Comparison of ENCODE assay signal across 10 cellular contexts in genomic region chr9:31390352-31391025, GRCh38.
DNase-seq lines count a peak whose midpoint lies in the region; ATAC-seq and TF ChIP-seq lines count a peak whose summit lies in the region.
"Had no signal": no experiment of that assay in that cellular context is flagged by ENCODE, and none has a peak within 500 bp of the region (broad histone marks: within the 10 kb centered on the region; RNA-seq: fewer than 3 reads in every experiment).

No MANE protein-coding gene starts in this region.

- peaks cover 8 to 29% (median 13%) of the 10 kb centered on the region in 4 donors for H3K4me1 Mint-ChIP-seq in CD4-positive, CD25-positive, alpha-beta regulatory T cell
- H3K4me1 Mint-ChIP-seq in activated naive CD8-positive, alpha-beta T cell treated with anti-CD3 and anti-CD28 coated beads, Interleukin-2, amount 50 U/mL, for 24 hours, result peaks cover 9% of the 10 kb centered on the region
- H3K4me1 Mint-ChIP-seq in progenitor cell of endocrine pancreas (ENCODE audit: low read depth), result no peaks in the 10 kb centered on the region

- DNase-seq in CD4-positive, CD25-positive, alpha-beta regulatory T cell, result peak in 1 of 3 donors; percentile 7
- peak; percentile 1 for DNase-seq in activated naive CD8-positive, alpha-beta T cell treated with anti-CD3 and anti-CD28 coated beads, Interleukin-2, amount 50 U/mL, for 24 hours
- DNase-seq in progenitor cell of endocrine pancreas (ENCODE audit: low spot score, unreplicated experiment) (no peak), NCI-H187 treated with DMSO at 0.1 percent for 48 hours (lab: John Stamatoyannopoulos, UW) (no peak), KG1 (lab: John Stamatoyannopoulos, UW) (no peak), Peyer's patch (no peak)
- DNase-seq: activated naive CD4-positive, alpha-beta T cell; Calu3 had no signal

- H3K4me3 Mint-ChIP-seq in CD4-positive, CD25-positive, alpha-beta regulatory T cell, result peak overlapping the region in 3 of 4 donors; percentile 23 to 74 (median 30)
- no peak overlapping the region for H3K4me3 Mint-ChIP-seq in activated naive CD8-positive, alpha-beta T cell treated with anti-CD3 and anti-CD28 coated beads, Interleukin-2, amount 50 U/mL, for 24 hours
- H3K4me3 Mint-ChIP-seq in progenitor cell of endocrine pancreas (ENCODE audit: low read depth), result no peak overlapping the region

- no peaks in the 10 kb centered on the region for H3K4me1 ChIP-seq in CD4-positive, CD25-positive, alpha-beta regulatory T cell (ENCODE audit: control insufficient read depth, insufficient read depth, low read length, poor library complexity, severe bottlenecking)
- no peaks in the 10 kb centered on the region for H3K4me1 ChIP-seq in Peyer's patch

- no peaks in the 10 kb centered on the region for H3K36me3 ChIP-seq in CD4-positive, CD25-positive, alpha-beta regulatory T cell (ENCODE audit: control insufficient read depth, insufficient read depth, low read length)
- H3K36me3 ChIP-seq in Peyer's patch, result no peaks in the 10 kb centered on the region

- TF ChIP-seq CTCF in progenitor cell of endocrine pancreas (IDR thresholded peaks at IDR 0.05; ENCODE audit: unreplicated experiment), result no peak
- TF ChIP-seq CTCF in Peyer's patch (IDR thresholded peaks at IDR 0.05), result no peak

- no peak for TF ChIP-seq POLR2A in Peyer's patch (IDR thresholded peaks at IDR 0.05)

- no peak overlapping the region for H3K4me3 ChIP-seq in CD4-positive, CD25-positive, alpha-beta regulatory T cell (ENCODE audit: low read depth, low read length)
- H3K4me3 ChIP-seq in Peyer's patch, result no peak overlapping the region

- H3K27me3 ChIP-seq in CD4-positive, CD25-positive, alpha-beta regulatory T cell (ENCODE audit: control insufficient read depth, insufficient read depth, low read length), result no peaks in the 10 kb centered on the region
- H3K27me3 ChIP-seq in Peyer's patch, result no peaks in the 10 kb centered on the region

- peaks cover 0 to 2% (median 0%) of the 10 kb centered on the region in 7 donors for H3K9me3 Mint-ChIP-seq in CD4-positive, CD25-positive, alpha-beta regulatory T cell
- H3K9me3 Mint-ChIP-seq in activated naive CD8-positive, alpha-beta T cell treated with anti-CD3 and anti-CD28 coated beads, Interleukin-2, amount 50 U/mL, for 24 hours, result no peaks in the 10 kb centered on the region
- H3K9me3 Mint-ChIP-seq in progenitor cell of endocrine pancreas (ENCODE audit: low read depth), result no peaks in the 10 kb centered on the region

- no peaks in the 10 kb centered on the region for H3K9me3 ChIP-seq in CD4-positive, CD25-positive, alpha-beta regulatory T cell (ENCODE audit: control insufficient read depth in 2 of 2, low read length in 2 of 2)
- no peaks in the 10 kb centered on the region for H3K9me3 ChIP-seq in Peyer's patch

- peak; percentile 22 to 64 for ATAC-seq in CD4-positive, CD25-positive, alpha-beta regulatory T cell (ENCODE audit: low read depth in 2 of 2)
- ATAC-seq in GM19395 (IDR thresholded peaks at IDR 0.05; ENCODE audit: unreplicated experiment) (peak; percentile 65), HG03103 (IDR thresholded peaks at IDR 0.05; ENCODE audit: low read depth, unreplicated experiment) (peak; percentile 55)
- no peak for ATAC-seq in activated naive CD8-positive, alpha-beta T cell treated with anti-CD3 and anti-CD28 coated beads, Interleukin-2, amount 50 U/mL, for 24 hours

- no peaks in the 10 kb centered on the region for H3K36me3 Mint-ChIP-seq in CD4-positive, CD25-positive, alpha-beta regulatory T cell
- no peaks in the 10 kb centered on the region for H3K36me3 Mint-ChIP-seq in activated naive CD8-positive, alpha-beta T cell treated with anti-CD3 and anti-CD28 coated beads, Interleukin-2, amount 50 U/mL, for 24 hours (ENCODE audit: low read depth)
- H3K36me3 Mint-ChIP-seq in progenitor cell of endocrine pancreas (ENCODE audit: insufficient read depth), result no peaks in the 10 kb centered on the region

- H3K27ac ChIP-seq in CD4-positive, CD25-positive, alpha-beta regulatory T cell (ENCODE audit: insufficient read depth, low read length, poor library complexity, severe bottlenecking), result no peak overlapping the region
- no peak overlapping the region for H3K27ac ChIP-seq in Peyer's patch

- H3K27ac Mint-ChIP-seq in CD4-positive, CD25-positive, alpha-beta regulatory T cell, result peak overlapping the region; percentile 8 to 97 (median 87)
- H3K27ac Mint-ChIP-seq in activated naive CD8-positive, alpha-beta T cell treated with anti-CD3 and anti-CD28 coated beads, Interleukin-2, amount 50 U/mL, for 24 hours, result peak overlapping the region; percentile 3
- no peak overlapping the region for H3K27ac Mint-ChIP-seq in progenitor cell of endocrine pancreas

- H3K27me3 Mint-ChIP-seq in CD4-positive, CD25-positive, alpha-beta regulatory T cell, result peaks cover 5% of the 10 kb centered on the region
- no peaks in the 10 kb centered on the region for H3K27me3 Mint-ChIP-seq in activated naive CD8-positive, alpha-beta T cell treated with anti-CD3 and anti-CD28 coated beads, Interleukin-2, amount 50 U/mL, for 24 hours
- no peaks in the 10 kb centered on the region for H3K27me3 Mint-ChIP-seq in progenitor cell of endocrine pancreas

Comparison
In these comparisons a context has a peak if more than half of its experiments do, and no peak if none do; other contexts are left out.
1. H3K4me3 Mint-ChIP-seq: peak in CD4-positive, CD25-positive, alpha-beta regulatory T cell (3 of 4); none in activated naive CD8-positive, alpha-beta T cell treated with anti-CD3 and anti-CD28 coated beads, Interleukin-2, amount 50 U/mL, for 24 hours (single experiment) and progenitor cell of endocrine pancreas (single experiment).